Comparison of ENCODE assay signal across 1 cellular context in the genomic region with DNA sequence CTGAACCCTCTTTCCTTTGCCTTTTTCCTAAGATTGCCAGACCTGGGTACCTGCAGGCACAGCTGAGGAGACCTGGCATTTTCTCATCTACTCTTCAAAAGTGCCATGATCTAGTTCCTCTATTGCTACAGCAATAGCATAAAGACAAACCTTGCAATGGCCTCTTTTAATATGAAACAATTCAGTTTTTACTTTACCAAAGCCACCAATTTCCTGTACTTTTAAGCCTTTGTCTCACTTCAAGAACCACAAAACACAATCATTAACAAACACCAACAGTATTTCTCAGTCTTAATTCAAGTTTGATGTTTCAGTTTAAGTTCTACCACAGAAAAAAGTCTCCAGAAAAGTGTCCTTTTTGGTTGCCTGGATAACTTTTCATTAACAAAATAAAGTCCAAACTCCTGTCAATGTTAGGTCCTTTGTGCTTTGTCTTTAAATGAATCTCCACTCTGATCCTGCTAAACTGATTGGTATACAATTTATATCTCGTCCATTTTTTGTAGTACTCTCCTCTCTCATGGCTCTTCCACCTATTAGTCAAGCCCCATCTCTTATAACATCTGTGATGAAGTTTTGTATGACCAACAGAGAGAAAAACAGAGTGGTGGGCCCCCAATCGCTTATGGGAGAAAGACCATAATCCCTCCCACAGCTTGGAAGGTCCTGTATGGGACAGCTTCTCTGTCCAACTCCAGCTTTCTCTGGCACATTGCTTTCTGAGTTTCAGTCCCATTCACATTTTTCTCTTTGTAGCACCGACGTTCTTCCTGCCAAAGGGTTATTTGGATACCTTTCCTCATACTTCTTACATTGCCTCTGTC.
TF ChIP-seq lines count a peak whose summit lies in the region.

No MANE protein-coding gene starts in this region.

TF ChIP-seq in HepG2, 621 proteins besides CTCF, POLR2A, EP300 and RAD21 (continued from another document):
- TF ChIP-seq ZNF687 (CRISPR knock-in tag; IDR thresholded peaks at IDR 0.05) (no peak), KMT2B (CRISPR knock-in tag; IDR thresholded peaks at IDR 0.05) (no peak), MTA3 (CRISPR knock-in tag; IDR thresholded peaks at IDR 0.05) (no peak), RBAK (CRISPR knock-in tag; IDR thresholded peaks at IDR 0.05) (no peak), ZNF180 (CRISPR knock-in tag; IDR thresholded peaks at IDR 0.05; ENCODE audit: borderline replicate concordance, low read depth) (no peak), ZNF614 (CRISPR knock-in tag; IDR thresholded peaks at IDR 0.05; ENCODE audit: borderline replicate concordance) (no peak), CHCHD3 (CRISPR knock-in tag; IDR thresholded peaks at IDR 0.05) (no peak), ZNF12 (CRISPR knock-in tag; IDR thresholded peaks at IDR 0.05) (no peak), EEA1 (CRISPR knock-in tag; IDR thresholded peaks at IDR 0.05; ENCODE audit: borderline replicate concordance) (no peak), CBFB (CRISPR knock-in tag; IDR thresholded peaks at IDR 0.05) (no peak)
